ENCODE assay signal across 16 cellular contexts in genomic region chr11:14826580-14826979, GRCh38.
DNase-seq lines count a peak whose midpoint lies in the region; ATAC-seq and TF ChIP-seq lines count a peak whose summit lies in the region.
"Had no signal": no experiment of that assay in that cellular context is flagged by ENCODE, and none has a peak within 500 bp of the region (broad histone marks: within the 10 kb centered on the region; RNA-seq: fewer than 3 reads in every experiment).

No MANE protein-coding gene starts in this region.

- H3K27me3 Mint-ChIP-seq in activated CD8-positive, alpha-beta T cell treated with anti-CD3 and anti-CD28 coated beads, Interleukin-2, amount 10 ng/mL, durations not matched to agents 7 days and 5 days (ENCODE audit: low read depth) = no peaks in the 10 kb centered on the region
- no peaks in the 10 kb centered on the region for H3K27me3 Mint-ChIP-seq in activated CD8-positive, alpha-beta T cell treated with anti-CD3 and anti-CD28 coated beads for 36 hours
- peaks cover 0 to 4% of the 10 kb centered on the region in 2 donors for H3K27me3 Mint-ChIP-seq in natural killer cell treated with Interleukin-12 subunit alpha and Interleukin-12 subunit beta and Interleukin-15 and Interleukin-18, amount 100 ng/mL, for 72 hours
- peaks cover 0 to 9% of the 10 kb centered on the region in 2 donors for H3K27me3 Mint-ChIP-seq in natural killer cell (ENCODE audit: low read depth in 2 of 2)
- H3K27me3 Mint-ChIP-seq in activated T-helper 17 cell treated with anti-CD3 and anti-CD28 coated beads, Interleukin-2, amount 50 U/mL, for 72 hours = no peaks in the 10 kb centered on the region

- peaks cover 77% of the 10 kb centered on the region for H3K36me3 Mint-ChIP-seq in activated CD8-positive, alpha-beta T cell treated with anti-CD3 and anti-CD28 coated beads, Interleukin-2, amount 10 ng/mL, durations not matched to agents 7 days and 5 days (ENCODE audit: low read depth)
- peaks cover 61% of the 10 kb centered on the region for H3K36me3 Mint-ChIP-seq in activated CD8-positive, alpha-beta T cell treated with anti-CD3 and anti-CD28 coated beads for 36 hours (ENCODE audit: low read depth)
- peaks cover 48% of the 10 kb centered on the region for H3K36me3 Mint-ChIP-seq in natural killer cell treated with Interleukin-12 subunit alpha and Interleukin-12 subunit beta and Interleukin-15 and Interleukin-18, amount 100 ng/mL, for 72 hours
- H3K36me3 Mint-ChIP-seq in natural killer cell = peaks cover 14% of the 10 kb centered on the region
- peaks cover 19% of the 10 kb centered on the region for H3K36me3 Mint-ChIP-seq in activated T-helper 17 cell treated with anti-CD3 and anti-CD28 coated beads, Interleukin-2, amount 50 U/mL, for 72 hours (ENCODE audit: low read depth)
- peaks cover 14% of the 10 kb centered on the region for H3K36me3 Mint-ChIP-seq in stimulated activated effector memory CD8-positive, alpha-beta T cell treated with anti-CD3 and anti-CD28 coated beads, Interleukin-12 subunit alpha, Interleukin-12 subunit beta, amount 100 ng/mL, for 72 hours

- ATAC-seq in activated CD8-positive, alpha-beta T cell treated with anti-CD3 and anti-CD28 coated beads, Interleukin-2, amount 10 ng/mL, durations not matched to agents 7 days and 5 days = no peak
- no peak for ATAC-seq in activated CD8-positive, alpha-beta T cell treated with anti-CD3 and anti-CD28 coated beads for 36 hours
- peak in 1 of 2 donors; percentile 51 for ATAC-seq in natural killer cell treated with Interleukin-12 subunit alpha and Interleukin-12 subunit beta and Interleukin-15 and Interleukin-18, amount 100 ng/mL, for 72 hours
- no peak for ATAC-seq in natural killer cell
- peak; percentile 62 for ATAC-seq in activated T-helper 17 cell treated with anti-CD3 and anti-CD28 coated beads, Interleukin-2, amount 50 U/mL, for 72 hours (replicated peaks)
- ATAC-seq in stimulated activated effector memory CD8-positive, alpha-beta T cell treated with anti-CD3 and anti-CD28 coated beads, Interleukin-12 subunit alpha, Interleukin-12 subunit beta, amount 100 ng/mL, for 72 hours = peak; percentile 67
- ATAC-seq in HG02884 (IDR thresholded peaks at IDR 0.05; ENCODE audit: unreplicated experiment) = no peak

- intact Hi-C loops in activated CD8-positive, alpha-beta T cell treated with anti-CD3 and anti-CD28 coated beads for 36 hours (cut with micrococcal nuclease) = no loop called here
- intact Hi-C loops in natural killer cell (cut with micrococcal nuclease) = no loop called here

- CTCF ChIA-PET in activated CD8-positive, alpha-beta T cell treated with anti-CD3 and anti-CD28 coated beads, Interleukin-2, amount 10 ng/mL, durations not matched to agents 7 days and 5 days (lab: Charles Lee) = no interaction called here
- CTCF ChIA-PET in activated CD8-positive, alpha-beta T cell treated with anti-CD3 and anti-CD28 coated beads for 36 hours (lab: Charles Lee) = no interaction called here

- POLR2A ChIA-PET in activated CD8-positive, alpha-beta T cell treated with anti-CD3 and anti-CD28 coated beads, Interleukin-2, amount 10 ng/mL, durations not matched to agents 7 days and 5 days (lab: Charles Lee) = no interaction called here
- POLR2A ChIA-PET in activated CD8-positive, alpha-beta T cell treated with anti-CD3 and anti-CD28 coated beads for 36 hours (lab: Charles Lee) = interaction anchor here (0.7 kb wide), 1 partner anchor 211 kb away, joined by 3 read pairs; no protein-coding TSS in a partner anchor

- peak overlapping the region; percentile 52 for H3K27ac Mint-ChIP-seq in activated CD8-positive, alpha-beta T cell treated with anti-CD3 and anti-CD28 coated beads, Interleukin-2, amount 10 ng/mL, durations not matched to agents 7 days and 5 days
- no peak overlapping the region for H3K27ac Mint-ChIP-seq in activated CD8-positive, alpha-beta T cell treated with anti-CD3 and anti-CD28 coated beads for 36 hours
- no peak overlapping the region for H3K27ac Mint-ChIP-seq in natural killer cell treated with Interleukin-12 subunit alpha and Interleukin-12 subunit beta and Interleukin-15 and Interleukin-18, amount 100 ng/mL, for 72 hours
- no peak overlapping the region for H3K27ac Mint-ChIP-seq in natural killer cell
- H3K27ac Mint-ChIP-seq in activated T-helper 17 cell treated with anti-CD3 and anti-CD28 coated beads, Interleukin-2, amount 50 U/mL, for 72 hours = peak overlapping the region; percentile 49
- H3K27ac Mint-ChIP-seq in stimulated activated effector memory CD8-positive, alpha-beta T cell treated with anti-CD3 and anti-CD28 coated beads, Interleukin-12 subunit alpha, Interleukin-12 subunit beta, amount 100 ng/mL, for 72 hours = peak overlapping the region; percentile 8
- H3K27ac Mint-ChIP-seq: B cell had no signal

- H3K9me3 Mint-ChIP-seq in activated CD8-positive, alpha-beta T cell treated with anti-CD3 and anti-CD28 coated beads, Interleukin-2, amount 10 ng/mL, durations not matched to agents 7 days and 5 days (ENCODE audit: insufficient read depth) = peaks cover 49% of the 10 kb centered on the region
- H3K9me3 Mint-ChIP-seq in activated CD8-positive, alpha-beta T cell treated with anti-CD3 and anti-CD28 coated beads for 36 hours = peaks cover 35% of the 10 kb centered on the region
- peaks cover 18% of the 10 kb centered on the region for H3K9me3 Mint-ChIP-seq in natural killer cell treated with Interleukin-12 subunit alpha and Interleukin-12 subunit beta and Interleukin-15 and Interleukin-18, amount 100 ng/mL, for 72 hours
- H3K9me3 Mint-ChIP-seq in natural killer cell = peaks cover 0 to 12% of the 10 kb centered on the region in 2 donors
- peaks cover 10% of the 10 kb centered on the region for H3K9me3 Mint-ChIP-seq in activated T-helper 17 cell treated with anti-CD3 and anti-CD28 coated beads, Interleukin-2, amount 50 U/mL, for 72 hours
- H3K9me3 Mint-ChIP-seq in stimulated activated effector memory CD8-positive, alpha-beta T cell treated with anti-CD3 and anti-CD28 coated beads, Interleukin-12 subunit alpha, Interleukin-12 subunit beta, amount 100 ng/mL, for 72 hours = peaks cover 29% of the 10 kb centered on the region

- no peak for TF ChIP-seq CTCF in activated CD8-positive, alpha-beta T cell treated with anti-CD3 and anti-CD28 coated beads for 36 hours (IDR thresholded peaks at IDR 0.05)
- no peak for TF ChIP-seq CTCF in natural killer cell (IDR thresholded peaks at IDR 0.05)

- DNase-seq in activated CD8-positive, alpha-beta T cell treated with anti-CD3 and anti-CD28 coated beads, Interleukin-2, amount 10 ng/mL, durations not matched to agents 7 days and 5 days = no peak
- DNase-seq in activated CD8-positive, alpha-beta T cell treated with anti-CD3 and anti-CD28 coated beads for 36 hours = no peak
- no peak for DNase-seq in natural killer cell treated with Interleukin-12 subunit alpha and Interleukin-12 subunit beta and Interleukin-15 and Interleukin-18, amount 100 ng/mL, for 72 hours (ENCODE audit: low spot score)
- no peak for DNase-seq in natural killer cell
- no peak for DNase-seq in stimulated activated effector memory CD8-positive, alpha-beta T cell treated with anti-CD3 and anti-CD28 coated beads, Interleukin-12 subunit alpha, Interleukin-12 subunit beta, amount 100 ng/mL, for 72 hours (ENCODE audit: low spot score in 2 of 2)
- DNase-seq in NCI-H446 treated with DMSO at 0.1 percent for 48 hours (lab: John Stamatoyannopoulos, UW) = no peak
- DNase-seq: 8988T; ACHN; C1 segment of cervical spinal cord; Caco-2; CD8-positive, alpha-beta memory T cell; DND-41; GDM1 had no signal

- H3K4me3 Mint-ChIP-seq in activated CD8-positive, alpha-beta T cell treated with anti-CD3 and anti-CD28 coated beads, Interleukin-2, amount 10 ng/mL, durations not matched to agents 7 days and 5 days = no peak overlapping the region
- H3K4me3 Mint-ChIP-seq in activated CD8-positive, alpha-beta T cell treated with anti-CD3 and anti-CD28 coated beads for 36 hours = no peak overlapping the region
- peak overlapping the region; percentile 3 for H3K4me3 Mint-ChIP-seq in natural killer cell treated with Interleukin-12 subunit alpha and Interleukin-12 subunit beta and Interleukin-15 and Interleukin-18, amount 100 ng/mL, for 72 hours
- H3K4me3 Mint-ChIP-seq in natural killer cell = no peak overlapping the region
- no peak overlapping the region for H3K4me3 Mint-ChIP-seq in activated T-helper 17 cell treated with anti-CD3 and anti-CD28 coated beads, Interleukin-2, amount 50 U/mL, for 72 hours
- H3K4me3 Mint-ChIP-seq in stimulated activated effector memory CD8-positive, alpha-beta T cell treated with anti-CD3 and anti-CD28 coated beads, Interleukin-12 subunit alpha, Interleukin-12 subunit beta, amount 100 ng/mL, for 72 hours = no peak overlapping the region
- H3K4me3 Mint-ChIP-seq: B cell; CD8-positive, alpha-beta memory T cell had no signal

- peaks cover 11% of the 10 kb centered on the region for H3K4me1 Mint-ChIP-seq in activated CD8-positive, alpha-beta T cell treated with anti-CD3 and anti-CD28 coated beads, Interleukin-2, amount 10 ng/mL, durations not matched to agents 7 days and 5 days (ENCODE audit: low read depth)
- peaks cover 4% of the 10 kb centered on the region for H3K4me1 Mint-ChIP-seq in activated CD8-positive, alpha-beta T cell treated with anti-CD3 and anti-CD28 coated beads for 36 hours (ENCODE audit: low read depth)
- H3K4me1 Mint-ChIP-seq in natural killer cell treated with Interleukin-12 subunit alpha and Interleukin-12 subunit beta and Interleukin-15 and Interleukin-18, amount 100 ng/mL, for 72 hours (ENCODE audit: low read depth in 2 of 2) = peaks cover 13 to 15% of the 10 kb centered on the region in 2 donors
- no peaks in the 10 kb centered on the region for H3K4me1 Mint-ChIP-seq in natural killer cell
- peaks cover 10% of the 10 kb centered on the region for H3K4me1 Mint-ChIP-seq in activated T-helper 17 cell treated with anti-CD3 and anti-CD28 coated beads, Interleukin-2, amount 50 U/mL, for 72 hours
- H3K4me1 Mint-ChIP-seq in stimulated activated effector memory CD8-positive, alpha-beta T cell treated with anti-CD3 and anti-CD28 coated beads, Interleukin-12 subunit alpha, Interleukin-12 subunit beta, amount 100 ng/mL, for 72 hours = peaks cover 22% of the 10 kb centered on the region
- H3K4me1 Mint-ChIP-seq: B cell; CD8-positive, alpha-beta memory T cell had no signal

Comparison
In these comparisons a context has a peak if more than half of its experiments do, and no peak if none do; other contexts are left out.
1. H3K27ac Mint-ChIP-seq: peak in activated CD8-positive, alpha-beta T cell treated with anti-CD3 and anti-CD28 coated beads, Interleukin-2, amount 10 ng/mL, durations not matched to agents 7 days and 5 days (single experiment), activated T-helper 17 cell treated with anti-CD3 and anti-CD28 coated beads, Interleukin-2, amount 50 U/mL, for 72 hours (single experiment) and stimulated activated effector memory CD8-positive, alpha-beta T cell treated with anti-CD3 and anti-CD28 coated beads, Interleukin-12 subunit alpha, Interleukin-12 subunit beta, amount 100 ng/mL, for 72 hours (single experiment); none in activated CD8-positive, alpha-beta T cell treated with anti-CD3 and anti-CD28 coated beads for 36 hours (single experiment), natural killer cell treated with Interleukin-12 subunit alpha and Interleukin-12 subunit beta and Interleukin-15 and Interleukin-18, amount 100 ng/mL, for 72 hours (0 of 2) and natural killer cell (0 of 2).
2. ATAC-seq: peak in activated T-helper 17 cell treated with anti-CD3 and anti-CD28 coated beads, Interleukin-2, amount 50 U/mL, for 72 hours (single experiment) and stimulated activated effector memory CD8-positive, alpha-beta T cell treated with anti-CD3 and anti-CD28 coated beads, Interleukin-12 subunit alpha, Interleukin-12 subunit beta, amount 100 ng/mL, for 72 hours (single experiment); none in activated CD8-positive, alpha-beta T cell treated with anti-CD3 and anti-CD28 coated beads, Interleukin-2, amount 10 ng/mL, durations not matched to agents 7 days and 5 days (single experiment), activated CD8-positive, alpha-beta T cell treated with anti-CD3 and anti-CD28 coated beads for 36 hours (single experiment), natural killer cell (0 of 3) and HG02884 (single experiment).